Comparison of ENCODE assay signal across 1 cellular context in the genomic region with DNA sequence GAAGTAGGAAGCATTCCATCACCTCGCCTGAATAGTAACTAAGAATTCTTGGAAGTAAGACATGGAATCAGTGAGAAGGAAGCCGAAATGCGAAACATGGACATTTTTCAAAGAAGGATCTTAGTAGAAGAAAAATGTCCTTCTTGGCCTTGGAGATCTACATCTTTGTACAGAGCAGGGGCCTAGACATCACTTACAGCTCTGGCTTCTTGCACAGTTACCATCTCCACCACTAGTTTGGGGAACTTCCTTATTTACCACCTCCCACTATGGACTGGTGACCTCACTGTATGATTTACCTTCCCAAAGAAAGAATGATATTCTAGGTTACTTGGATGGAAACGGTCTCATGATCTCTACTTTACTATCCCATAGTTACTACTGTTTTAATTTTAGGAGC.
TF ChIP-seq lines count a peak whose summit lies in the region.

No MANE protein-coding gene starts in this region.

TF ChIP-seq in WTC11, 78 proteins besides CTCF, POLR2A, EP300 and RAD21 (continued from another document):
- TF ChIP-seq, protein P1, sequence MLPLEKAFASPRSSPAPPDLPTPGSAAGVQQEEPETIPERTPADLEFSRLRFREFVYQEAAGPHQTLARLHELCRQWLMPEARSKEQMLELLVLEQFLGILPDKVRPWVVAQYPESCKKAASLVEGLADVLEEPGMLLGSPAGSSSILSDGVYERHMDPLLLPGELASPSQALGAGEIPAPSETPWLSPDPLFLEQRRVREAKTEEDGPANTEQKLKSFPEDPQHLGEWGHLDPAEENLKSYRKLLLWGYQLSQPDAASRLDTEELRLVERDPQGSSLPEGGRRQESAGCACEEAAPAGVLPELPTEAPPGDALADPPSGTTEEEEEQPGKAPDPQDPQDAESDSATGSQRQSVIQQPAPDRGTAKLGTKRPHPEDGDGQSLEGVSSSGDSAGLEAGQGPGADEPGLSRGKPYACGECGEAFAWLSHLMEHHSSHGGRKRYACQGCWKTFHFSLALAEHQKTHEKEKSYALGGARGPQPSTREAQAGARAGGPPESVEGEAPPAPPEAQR (CRISPR knock-in tag; IDR thresholded peaks at IDR 0.05): no peak
- TF ChIP-seq SMAD4 (CRISPR knock-in tag; IDR thresholded peaks at IDR 0.05) (no peak), JAZF1 (CRISPR knock-in tag; IDR thresholded peaks at IDR 0.05) (no peak), RORB (CRISPR knock-in tag; IDR thresholded peaks at IDR 0.05) (no peak), NR3C1 (CRISPR knock-in tag; conservative IDR thresholded peaks at IDR 0.05; ENCODE audit: low read depth) (no peak), FOXP1 (CRISPR knock-in tag; IDR thresholded peaks at IDR 0.05; ENCODE audit: borderline replicate concordance) (no peak)
- TF ChIP-seq, protein P2, sequence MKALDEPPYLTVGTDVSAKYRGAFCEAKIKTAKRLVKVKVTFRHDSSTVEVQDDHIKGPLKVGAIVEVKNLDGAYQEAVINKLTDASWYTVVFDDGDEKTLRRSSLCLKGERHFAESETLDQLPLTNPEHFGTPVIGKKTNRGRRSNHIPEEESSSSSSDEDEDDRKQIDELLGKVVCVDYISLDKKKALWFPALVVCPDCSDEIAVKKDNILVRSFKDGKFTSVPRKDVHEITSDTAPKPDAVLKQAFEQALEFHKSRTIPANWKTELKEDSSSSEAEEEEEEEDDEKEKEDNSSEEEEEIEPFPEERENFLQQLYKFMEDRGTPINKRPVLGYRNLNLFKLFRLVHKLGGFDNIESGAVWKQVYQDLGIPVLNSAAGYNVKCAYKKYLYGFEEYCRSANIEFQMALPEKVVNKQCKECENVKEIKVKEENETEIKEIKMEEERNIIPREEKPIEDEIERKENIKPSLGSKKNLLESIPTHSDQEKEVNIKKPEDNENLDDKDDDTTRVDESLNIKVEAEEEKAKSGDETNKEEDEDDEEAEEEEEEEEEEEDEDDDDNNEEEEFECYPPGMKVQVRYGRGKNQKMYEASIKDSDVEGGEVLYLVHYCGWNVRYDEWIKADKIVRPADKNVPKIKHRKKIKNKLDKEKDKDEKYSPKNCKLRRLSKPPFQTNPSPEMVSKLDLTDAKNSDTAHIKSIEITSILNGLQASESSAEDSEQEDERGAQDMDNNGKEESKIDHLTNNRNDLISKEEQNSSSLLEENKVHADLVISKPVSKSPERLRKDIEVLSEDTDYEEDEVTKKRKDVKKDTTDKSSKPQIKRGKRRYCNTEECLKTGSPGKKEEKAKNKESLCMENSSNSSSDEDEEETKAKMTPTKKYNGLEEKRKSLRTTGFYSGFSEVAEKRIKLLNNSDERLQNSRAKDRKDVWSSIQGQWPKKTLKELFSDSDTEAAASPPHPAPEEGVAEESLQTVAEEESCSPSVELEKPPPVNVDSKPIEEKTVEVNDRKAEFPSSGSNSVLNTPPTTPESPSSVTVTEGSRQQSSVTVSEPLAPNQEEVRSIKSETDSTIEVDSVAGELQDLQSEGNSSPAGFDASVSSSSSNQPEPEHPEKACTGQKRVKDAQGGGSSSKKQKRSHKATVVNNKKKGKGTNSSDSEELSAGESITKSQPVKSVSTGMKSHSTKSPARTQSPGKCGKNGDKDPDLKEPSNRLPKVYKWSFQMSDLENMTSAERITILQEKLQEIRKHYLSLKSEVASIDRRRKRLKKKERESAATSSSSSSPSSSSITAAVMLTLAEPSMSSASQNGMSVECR (CRISPR knock-in tag; IDR thresholded peaks at IDR 0.05; ENCODE audit: borderline replicate concordance): no peak
- TF ChIP-seq, protein P3, sequence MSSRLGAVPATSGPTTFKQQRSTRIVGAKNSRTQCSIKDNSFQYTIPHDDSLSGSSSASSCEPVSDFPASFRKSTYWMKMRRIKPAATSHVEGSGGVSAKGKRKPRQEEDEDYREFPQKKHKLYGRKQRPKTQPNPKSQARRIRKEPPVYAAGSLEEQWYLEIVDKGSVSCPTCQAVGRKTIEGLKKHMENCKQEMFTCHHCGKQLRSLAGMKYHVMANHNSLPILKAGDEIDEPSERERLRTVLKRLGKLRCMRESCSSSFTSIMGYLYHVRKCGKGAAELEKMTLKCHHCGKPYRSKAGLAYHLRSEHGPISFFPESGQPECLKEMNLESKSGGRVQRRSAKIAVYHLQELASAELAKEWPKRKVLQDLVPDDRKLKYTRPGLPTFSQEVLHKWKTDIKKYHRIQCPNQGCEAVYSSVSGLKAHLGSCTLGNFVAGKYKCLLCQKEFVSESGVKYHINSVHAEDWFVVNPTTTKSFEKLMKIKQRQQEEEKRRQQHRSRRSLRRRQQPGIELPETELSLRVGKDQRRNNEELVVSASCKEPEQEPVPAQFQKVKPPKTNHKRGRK (CRISPR knock-in tag; IDR thresholded peaks at IDR 0.05; ENCODE audit: borderline replicate concordance): no peak
- TF ChIP-seq, protein P4, sequence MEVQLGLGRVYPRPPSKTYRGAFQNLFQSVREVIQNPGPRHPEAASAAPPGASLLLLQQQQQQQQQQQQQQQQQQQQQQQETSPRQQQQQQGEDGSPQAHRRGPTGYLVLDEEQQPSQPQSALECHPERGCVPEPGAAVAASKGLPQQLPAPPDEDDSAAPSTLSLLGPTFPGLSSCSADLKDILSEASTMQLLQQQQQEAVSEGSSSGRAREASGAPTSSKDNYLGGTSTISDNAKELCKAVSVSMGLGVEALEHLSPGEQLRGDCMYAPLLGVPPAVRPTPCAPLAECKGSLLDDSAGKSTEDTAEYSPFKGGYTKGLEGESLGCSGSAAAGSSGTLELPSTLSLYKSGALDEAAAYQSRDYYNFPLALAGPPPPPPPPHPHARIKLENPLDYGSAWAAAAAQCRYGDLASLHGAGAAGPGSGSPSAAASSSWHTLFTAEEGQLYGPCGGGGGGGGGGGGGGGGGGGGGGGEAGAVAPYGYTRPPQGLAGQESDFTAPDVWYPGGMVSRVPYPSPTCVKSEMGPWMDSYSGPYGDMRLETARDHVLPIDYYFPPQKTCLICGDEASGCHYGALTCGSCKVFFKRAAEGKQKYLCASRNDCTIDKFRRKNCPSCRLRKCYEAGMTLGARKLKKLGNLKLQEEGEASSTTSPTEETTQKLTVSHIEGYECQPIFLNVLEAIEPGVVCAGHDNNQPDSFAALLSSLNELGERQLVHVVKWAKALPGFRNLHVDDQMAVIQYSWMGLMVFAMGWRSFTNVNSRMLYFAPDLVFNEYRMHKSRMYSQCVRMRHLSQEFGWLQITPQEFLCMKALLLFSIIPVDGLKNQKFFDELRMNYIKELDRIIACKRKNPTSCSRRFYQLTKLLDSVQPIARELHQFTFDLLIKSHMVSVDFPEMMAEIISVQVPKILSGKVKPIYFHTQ (CRISPR knock-in tag; IDR thresholded peaks at IDR 0.05): no peak
- TF ChIP-seq, protein P5, sequence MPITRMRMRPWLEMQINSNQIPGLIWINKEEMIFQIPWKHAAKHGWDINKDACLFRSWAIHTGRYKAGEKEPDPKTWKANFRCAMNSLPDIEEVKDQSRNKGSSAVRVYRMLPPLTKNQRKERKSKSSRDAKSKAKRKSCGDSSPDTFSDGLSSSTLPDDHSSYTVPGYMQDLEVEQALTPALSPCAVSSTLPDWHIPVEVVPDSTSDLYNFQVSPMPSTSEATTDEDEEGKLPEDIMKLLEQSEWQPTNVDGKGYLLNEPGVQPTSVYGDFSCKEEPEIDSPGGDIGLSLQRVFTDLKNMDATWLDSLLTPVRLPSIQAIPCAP (CRISPR knock-in tag; IDR thresholded peaks at IDR 0.05): no peak
